Comparison of ENCODE assay signal across 20 cellular contexts in genomic region chr1:17451731-17452130, GRCh38.
"Had no signal": no experiment of that assay in that cellular context is flagged by ENCODE, and none has a peak within 500 bp of the region (broad histone marks: within the 10 kb centered on the region; RNA-seq: fewer than 3 reads in every experiment).

No MANE protein-coding gene starts in this region.

- H3K36me3 Mint-ChIP-seq: activated CD8-positive, alpha-beta memory T cell treated with anti-CD3 and anti-CD28 coated beads, Interleukin-2, amount 10 ng/mL, durations not matched to agents 7 days and 5 days; activated naive CD4-positive, alpha-beta T cell treated with anti-CD3 and anti-CD28 coated beads, Interleukin-2, amount 50 U/mL, for 72 hours; stimulated activated naive B cell treated with anti-CD40 and anti-IgM and Interleukin-4, amounts not matched to agents 10 μg/mL and 1 μg/mL and 100 μg/mL, for 72 hours had no signal

- H3K4me1 ChIP-seq: ascending aorta, esophagus muscularis mucosa, gastrocnemius medialis, parathyroid adenoma, right lobe of liver, vagina had no signal

- H3K36me3 ChIP-seq: ascending aorta, esophagus muscularis mucosa, gastrocnemius medialis, right lobe of liver, vagina had no signal

- H3K27ac Mint-ChIP-seq: activated CD4-positive, alpha-beta memory T cell treated with anti-CD3 and anti-CD28 coated beads, Interleukin-2, amount 10 ng/mL, durations not matched to agents 7 days and 5 days; activated CD4-positive, alpha-beta T cell treated with anti-CD3 and anti-CD28 coated beads, Interleukin-2, amount 10 ng/mL, durations not matched to agents 24 days and 14 days; activated CD8-positive, alpha-beta memory T cell treated with anti-CD3 and anti-CD28 coated beads, Interleukin-2, amount 10 ng/mL, durations not matched to agents 7 days and 5 days; activated naive CD4-positive, alpha-beta T cell treated with anti-CD3 and anti-CD28 coated beads, Interleukin-2, amount 50 U/mL, for 72 hours; activated T-helper 1 cell treated with anti-CD3 and anti-CD28 coated beads, Interleukin-12 subunit alpha, Interleukin-12 subunit beta, Interleukin-2, Interleukin-4 antibody, amounts not matched to agents 30 ng/mL and 10 ng/mL and 1 ng/mL, durations not matched to agents 14 hours and 24 hours and 36 hours; stimulated activated naive B cell treated with anti-CD40 and anti-IgM and Interleukin-4, amounts not matched to agents 10 μg/mL and 1 μg/mL and 100 μg/mL, for 72 hours had no signal

- DNase-seq: activated CD4-positive, alpha-beta memory T cell treated with anti-CD3 and anti-CD28 coated beads, Interleukin-2, amount 10 ng/mL, durations not matched to agents 7 days and 5 days; activated CD4-positive, alpha-beta T cell treated with anti-CD3 and anti-CD28 coated beads, Interleukin-2, amount 10 ng/mL, durations not matched to agents 24 days and 14 days; activated CD8-positive, alpha-beta memory T cell treated with anti-CD3 and anti-CD28 coated beads, Interleukin-2, amount 10 ng/mL, durations not matched to agents 7 days and 5 days; activated gamma-delta T cell; central memory CD4-positive, alpha-beta T cell; effector memory CD4-positive, alpha-beta T cell; gastrocnemius medialis; hippocampal formation; right lobe of liver; small intestine; stimulated activated CD8-positive, alpha-beta memory T cell treated with anti-CD3 and anti-CD28 coated beads, Interleukin-4, amount 100 ng/mL, for 48 hours; stimulated activated naive B cell treated with anti-CD40 and anti-IgM and Interleukin-4, amounts not matched to agents 10 μg/mL and 1 μg/mL and 100 μg/mL, for 72 hours; trophoblast cell had no signal

- H3K9me3 Mint-ChIP-seq: activated CD4-positive, alpha-beta memory T cell treated with anti-CD3 and anti-CD28 coated beads, Interleukin-2, amount 10 ng/mL, durations not matched to agents 7 days and 5 days; activated CD4-positive, alpha-beta T cell treated with anti-CD3 and anti-CD28 coated beads, Interleukin-2, amount 10 ng/mL, durations not matched to agents 24 days and 14 days; activated naive CD4-positive, alpha-beta T cell treated with anti-CD3 and anti-CD28 coated beads, Interleukin-2, amount 50 U/mL, for 72 hours; activated T-helper 1 cell treated with anti-CD3 and anti-CD28 coated beads, Interleukin-12 subunit alpha, Interleukin-12 subunit beta, Interleukin-2, Interleukin-4 antibody, amounts not matched to agents 30 ng/mL and 10 ng/mL and 1 ng/mL, durations not matched to agents 14 hours and 24 hours and 36 hours; nephron; stimulated activated naive B cell treated with anti-CD40 and anti-IgM and Interleukin-4, amounts not matched to agents 10 μg/mL and 1 μg/mL and 100 μg/mL, for 72 hours had no signal

- H3K9ac ChIP-seq: parathyroid adenoma had no signal

- H3K4me3 Mint-ChIP-seq: activated CD4-positive, alpha-beta memory T cell treated with anti-CD3 and anti-CD28 coated beads, Interleukin-2, amount 10 ng/mL, durations not matched to agents 7 days and 5 days; activated CD4-positive, alpha-beta T cell treated with anti-CD3 and anti-CD28 coated beads, Interleukin-2, amount 10 ng/mL, durations not matched to agents 24 days and 14 days; activated CD8-positive, alpha-beta memory T cell treated with anti-CD3 and anti-CD28 coated beads, Interleukin-2, amount 10 ng/mL, durations not matched to agents 7 days and 5 days; activated T-helper 1 cell treated with anti-CD3 and anti-CD28 coated beads, Interleukin-12 subunit alpha, Interleukin-12 subunit beta, Interleukin-2, Interleukin-4 antibody, amounts not matched to agents 30 ng/mL and 10 ng/mL and 1 ng/mL, durations not matched to agents 14 hours and 24 hours and 36 hours; nephron; stimulated activated naive B cell treated with anti-CD40 and anti-IgM and Interleukin-4, amounts not matched to agents 10 μg/mL and 1 μg/mL and 100 μg/mL, for 72 hours had no signal

- H3K27ac ChIP-seq: ascending aorta, esophagus muscularis mucosa, gastrocnemius medialis, parathyroid adenoma, right lobe of liver, vagina had no signal

- H2AFZ ChIP-seq: parathyroid adenoma had no signal

- H3K4me3 ChIP-seq: ascending aorta, esophagus muscularis mucosa, gastrocnemius medialis, right lobe of liver, vagina had no signal

- H3K27me3 ChIP-seq: ascending aorta, gastrocnemius medialis, right lobe of liver, vagina had no signal

- H3K79me2 ChIP-seq: parathyroid adenoma had no signal

- H3K9me3 ChIP-seq: ascending aorta, esophagus muscularis mucosa, gastrocnemius medialis, right lobe of liver, vagina had no signal

- H3K27me3 Mint-ChIP-seq: activated CD4-positive, alpha-beta memory T cell treated with anti-CD3 and anti-CD28 coated beads, Interleukin-2, amount 10 ng/mL, durations not matched to agents 7 days and 5 days; activated CD4-positive, alpha-beta T cell treated with anti-CD3 and anti-CD28 coated beads, Interleukin-2, amount 10 ng/mL, durations not matched to agents 24 days and 14 days had no signal

- H3K4me1 Mint-ChIP-seq: activated CD4-positive, alpha-beta memory T cell treated with anti-CD3 and anti-CD28 coated beads, Interleukin-2, amount 10 ng/mL, durations not matched to agents 7 days and 5 days; activated CD4-positive, alpha-beta T cell treated with anti-CD3 and anti-CD28 coated beads, Interleukin-2, amount 10 ng/mL, durations not matched to agents 24 days and 14 days; activated CD8-positive, alpha-beta memory T cell treated with anti-CD3 and anti-CD28 coated beads, Interleukin-2, amount 10 ng/mL, durations not matched to agents 7 days and 5 days; nephron; stimulated activated naive B cell treated with anti-CD40 and anti-IgM and Interleukin-4, amounts not matched to agents 10 μg/mL and 1 μg/mL and 100 μg/mL, for 72 hours had no signal
